ENCODE assay signal across 8 cellular contexts in genomic region chr3:179323197-179323901, GRCh38. TPM values are rescaled to one million over a fixed set of nuclear protein-coding genes. Genes with fewer than 3 reads are reported as not detected.
A peak's percentile ranks its signal among the peaks of the same experiment; 100 is the strongest.
DNase-seq lines count a peak whose midpoint lies in the region; ATAC-seq and TF ChIP-seq lines count a peak whose summit lies in the region.

No MANE protein-coding gene starts in this region.

- TF ChIP-seq CTCF in Peyer's patch (IDR thresholded peaks at IDR 0.05) (peak in 1 of 6 experiments; percentile 2), natural killer cell (IDR thresholded peaks at IDR 0.05) (no peak)

- H3K27ac ChIP-seq in Peyer's patch = peak overlapping the region; percentile 93 to 96 (median 95)

- peak in 1 of 2 donors; percentile 17 for TF ChIP-seq POLR2A in Peyer's patch (IDR thresholded peaks at IDR 0.05)

- H3K27ac Mint-ChIP-seq in activated T-helper 17 cell treated with anti-CD3 and anti-CD28 coated beads, Interleukin-2, amount 50 U/mL, for 72 hours = peak overlapping the region; percentile 95
- H3K27ac Mint-ChIP-seq in natural killer cell = peak overlapping the region; percentile 92 to 94
- H3K27ac Mint-ChIP-seq in stimulated activated naive CD8-positive, alpha-beta T cell treated with anti-CD3 and anti-CD28 coated beads, Interleukin-15, amount 100 ng/mL, for 72 hours = peak overlapping the region; percentile 96 to 97

- H3K4me3 Mint-ChIP-seq in activated T-helper 17 cell treated with anti-CD3 and anti-CD28 coated beads, Interleukin-2, amount 50 U/mL, for 72 hours = peak overlapping the region; percentile 94
- peak overlapping the region; percentile 90 for H3K4me3 Mint-ChIP-seq in natural killer cell
- H3K4me3 Mint-ChIP-seq in stimulated activated naive CD8-positive, alpha-beta T cell treated with anti-CD3 and anti-CD28 coated beads, Interleukin-15, amount 100 ng/mL, for 72 hours = peak overlapping the region; percentile 86 to 97

- H3K36me3 ChIP-seq in Peyer's patch = peaks cover 0 to 8% (median 0%) of the 10 kb centered on the region in 3 donors

- peaks cover 29% of the 10 kb centered on the region for H3K4me1 Mint-ChIP-seq in activated T-helper 17 cell treated with anti-CD3 and anti-CD28 coated beads, Interleukin-2, amount 50 U/mL, for 72 hours
- peaks cover 29% of the 10 kb centered on the region in 2 donors for H3K4me1 Mint-ChIP-seq in natural killer cell
- H3K4me1 Mint-ChIP-seq in stimulated activated naive CD8-positive, alpha-beta T cell treated with anti-CD3 and anti-CD28 coated beads, Interleukin-15, amount 100 ng/mL, for 72 hours = peaks cover 33% of the 10 kb centered on the region

- H3K4me3 ChIP-seq in Peyer's patch = peak overlapping the region; percentile 87 to 98 (median 92)

- H3K4me1 ChIP-seq in Peyer's patch = peaks cover 0 to 20% (median 4%) of the 10 kb centered on the region in 4 donors

- no peaks in the 10 kb centered on the region for H3K27me3 Mint-ChIP-seq in activated T-helper 17 cell treated with anti-CD3 and anti-CD28 coated beads, Interleukin-2, amount 50 U/mL, for 72 hours
- H3K27me3 Mint-ChIP-seq in natural killer cell (ENCODE audit: low read depth in 2 of 2) = no peaks in the 10 kb centered on the region
- H3K27me3 Mint-ChIP-seq in stimulated activated naive CD8-positive, alpha-beta T cell treated with anti-CD3 and anti-CD28 coated beads, Interleukin-15, amount 100 ng/mL, for 72 hours = no peaks in the 10 kb centered on the region

- ATAC-seq in GM21381 (IDR thresholded peaks at IDR 0.05; ENCODE audit: unreplicated experiment) (peak; percentile 36), natural killer cell (peak; percentile 48 to 57 (median 48))
- peak; percentile 62 for ATAC-seq in activated T-helper 17 cell treated with anti-CD3 and anti-CD28 coated beads, Interleukin-2, amount 50 U/mL, for 72 hours (replicated peaks)
- peak; percentile 65 for ATAC-seq in stimulated activated naive CD8-positive, alpha-beta T cell treated with anti-CD3 and anti-CD28 coated beads, Interleukin-15, amount 100 ng/mL, for 72 hours

- no peaks in the 10 kb centered on the region for H3K9me3 ChIP-seq in Peyer's patch

- no peaks in the 10 kb centered on the region for H3K9me3 Mint-ChIP-seq in activated T-helper 17 cell treated with anti-CD3 and anti-CD28 coated beads, Interleukin-2, amount 50 U/mL, for 72 hours
- H3K9me3 Mint-ChIP-seq in natural killer cell = no peaks in the 10 kb centered on the region
- H3K9me3 Mint-ChIP-seq in stimulated activated naive CD8-positive, alpha-beta T cell treated with anti-CD3 and anti-CD28 coated beads, Interleukin-15, amount 100 ng/mL, for 72 hours = no peaks in the 10 kb centered on the region

- DNase-seq in Caki2 (ENCODE audit: low read depth) (peak; percentile 78), HT-29 (ENCODE audit: low spot score) (peak; percentile 73), Peyer's patch (peak; percentile 60 to 83 (median 81)), fibroblast of peridontal ligament (ENCODE audit: extremely low read depth) (peak; percentile 67), natural killer cell (peak; percentile 59)
- peak; percentile 62 to 67 for DNase-seq in stimulated activated naive CD8-positive, alpha-beta T cell treated with anti-CD3 and anti-CD28 coated beads, Interleukin-15, amount 100 ng/mL, for 72 hours

- H3K27me3 ChIP-seq in Peyer's patch = no peaks in the 10 kb centered on the region

- intact Hi-C loops in natural killer cell (cut with micrococcal nuclease) = loop anchor here (1.0 kb wide), 1 partner anchor 239 kb away; the partner anchor contains the start of gene ACTL6A

- in situ Hi-C loops in Caki2 (cut with HindIII; ENCODE audit: low pct_unique_long_range_greater_than_20kb, low sequenced_read_pairs) = no loop called here

- peaks cover 33% of the 10 kb centered on the region for H3K36me3 Mint-ChIP-seq in activated T-helper 17 cell treated with anti-CD3 and anti-CD28 coated beads, Interleukin-2, amount 50 U/mL, for 72 hours (ENCODE audit: low read depth)
- H3K36me3 Mint-ChIP-seq in natural killer cell = no peaks in the 10 kb centered on the region

RNA-seq across cellular contexts. Expression of gene ZNF639, which starts 0.5 kb away (rescaled TPM):
- total RNA-seq in Caki2 (2014; rRNA removed; shearing (Covaris generic); ENCODE audit: low replicate concordance) = 106 and 111 TPM in 2 replicates
- 28.9 and 39.4 TPM in 2 replicates for total RNA-seq in HT-29 (2014; rRNA removed; shearing (Covaris generic))
- 10 to 100 TPM; 24.0 to 51.2 (median 29.8) TPM for total RNA-seq in Peyer's patch
- total RNA-seq in activated T-helper 17 cell treated with anti-CD3 and anti-CD28 coated beads, Interleukin-2, amount 50 U/mL, for 72 hours = 10 to 100 TPM; 16.6 to 35.3 TPM
- 10 to 100 TPM; 51.8 to 54.5 (median 53.5) TPM for total RNA-seq in natural killer cell

RNA-seq across cellular contexts. Expression of gene MFN1, which starts 24.2 kb away (rescaled TPM):
- total RNA-seq in Caki2 (2014; rRNA removed; shearing (Covaris generic); ENCODE audit: low replicate concordance) = 28.2 and 34.3 TPM in 2 replicates
- 19.5 and 21.9 TPM in 2 replicates for total RNA-seq in HT-29 (2014; rRNA removed; shearing (Covaris generic))
- 100 to 1,000 TPM in 1 of 4 donors, 10 to 100 TPM in 3; 34.0 to 124 (median 45.3) TPM for total RNA-seq in Peyer's patch
- total RNA-seq in activated T-helper 17 cell treated with anti-CD3 and anti-CD28 coated beads, Interleukin-2, amount 50 U/mL, for 72 hours = 10 to 100 TPM; 29.8 to 33.5 TPM
- 10 to 100 TPM; 42.4 to 52.9 (median 47.2) TPM for total RNA-seq in natural killer cell

Comparison
In these comparisons a context has a peak if more than half of its experiments do, and no peak if none do; other contexts are left out.
1. Peak in every context shown above with its lines: DNase-seq, ATAC-seq, H3K4me3 ChIP-seq and H3K27ac ChIP-seq.